In genomic region chrX:153926863-153927685, GRCh38 we compare ENCODE assay signal across 1 cellular context.
A peak's percentile ranks its signal among the peaks of the same experiment; 100 is the strongest.
TF ChIP-seq lines count a peak whose summit lies in the region.

No MANE protein-coding gene starts in this region.

TF ChIP-seq in endothelial cell of umbilical vein, 7 proteins besides CTCF, POLR2A, EP300 and RAD21:
- TF ChIP-seq MAX (IDR thresholded peaks at IDR 0.05; ENCODE audit: insufficient read depth, insufficient read length) (no peak), POLR2AphosphoS5 (IDR thresholded peaks at IDR 0.05; ENCODE audit: insufficient read depth, low read depth, low read length) (peak; percentile 69), EZH2 (IDR thresholded peaks at IDR 0.05; ENCODE audit: borderline replicate concordance, low read depth, low read length, severe bottlenecking) (no peak)
